In genomic region chr9:114161518-114161917, GRCh38 we compare ENCODE assay signal across 17 cellular contexts. TPM values are rescaled to one million over a fixed set of nuclear protein-coding genes. Genes with fewer than 3 reads are reported as not detected.
DNase-seq lines count a peak whose midpoint lies in the region; ATAC-seq and TF ChIP-seq lines count a peak whose summit lies in the region.
"Had no signal": no experiment of that assay in that cellular context is flagged by ENCODE, and none has a peak within 500 bp of the region (broad histone marks: within the 10 kb centered on the region; RNA-seq: fewer than 3 reads in every experiment).

No MANE protein-coding gene starts in this region.

- H2AFZ ChIP-seq in mesenchymal stem cell (ENCODE audit: low read depth, low read length) (no peak overlapping the region), smooth muscle cell (ENCODE audit: low read depth) (no peak overlapping the region)
- H2AFZ ChIP-seq: GM23338 had no signal

- no peak overlapping the region for H3K4me3 Mint-ChIP-seq in activated T-helper 17 cell treated with anti-CD3 and anti-CD28 coated beads, Interleukin-2, amount 50 U/mL, for 72 hours
- H3K4me3 Mint-ChIP-seq in nephron progenitor cell, result no peak overlapping the region
- H3K4me3 Mint-ChIP-seq: CD14-positive monocyte; CD4-positive, alpha-beta memory T cell; GM23338 had no signal

- H3K4me1 ChIP-seq in BLaER1 treated with 17β-estradiol and CSF1 and Interleukin-3, amounts not matched to agents 10 nM and 100 nM, result peaks cover 26 to 95% (median 87%) of the 10 kb centered on the region in 10 experiments
- H3K4me1 ChIP-seq in mesenchymal stem cell (ENCODE audit: control insufficient read depth, insufficient read depth, low read depth, low read length) (peaks cover 48% of the 10 kb centered on the region), smooth muscle cell (ENCODE audit: low read depth) (peaks cover 36% of the 10 kb centered on the region)
- H3K4me1 ChIP-seq: BE2C had no signal

- H3K4me3 ChIP-seq in BLaER1 treated with 17β-estradiol and CSF1 and Interleukin-3, amounts not matched to agents 10 nM and 100 nM, result no peak overlapping the region
- no peak overlapping the region for H3K4me3 ChIP-seq in mesenchymal stem cell (ENCODE audit: insufficient read depth in 1 of 2, low read depth in 1 of 2, low read length in 2 of 2)
- H3K4me3 ChIP-seq in smooth muscle cell, result no peak overlapping the region
- H3K4me3 ChIP-seq: GM23338 had no signal

- H4K91ac ChIP-seq in mesenchymal stem cell (ENCODE audit: low read length), result no peak overlapping the region

- H3K9me3 Mint-ChIP-seq in activated T-helper 17 cell treated with anti-CD3 and anti-CD28 coated beads, Interleukin-2, amount 50 U/mL, for 72 hours, result no peaks in the 10 kb centered on the region
- H3K9me3 Mint-ChIP-seq in nephron progenitor cell, result no peaks in the 10 kb centered on the region
- H3K9me3 Mint-ChIP-seq: CD4-positive, alpha-beta memory T cell; GM23338 had no signal

- H4K8ac ChIP-seq in mesenchymal stem cell (ENCODE audit: low read length), result peak overlapping the region; percentile 28

- H3K79me2 ChIP-seq in smooth muscle cell (ENCODE audit: low read depth), result peaks cover 76% of the 10 kb centered on the region

- peaks cover under 1% of the 10 kb centered on the region for H3K36me3 Mint-ChIP-seq in activated T-helper 17 cell treated with anti-CD3 and anti-CD28 coated beads, Interleukin-2, amount 50 U/mL, for 72 hours (ENCODE audit: low read depth)
- H3K36me3 Mint-ChIP-seq in nephron progenitor cell (ENCODE audit: low read depth), result peaks cover 5% of the 10 kb centered on the region
- H3K36me3 Mint-ChIP-seq: CD14-positive monocyte; CD4-positive, alpha-beta memory T cell had no signal

- peak overlapping the region in 10 of 11 experiments; percentile 17 to 97 (median 83); a peak in 19 of 22 replicates for H3K4me2 ChIP-seq in BLaER1 treated with 17β-estradiol and CSF1 and Interleukin-3, amounts not matched to agents 10 nM and 100 nM
- H3K4me2 ChIP-seq in mesenchymal stem cell (ENCODE audit: low read length, poor library complexity, severe bottlenecking) (no peak overlapping the region), smooth muscle cell (no peak overlapping the region)
- H3K4me2 ChIP-seq: GM23338 had no signal

- 77% methylated on average over 4 of the region's 4 CpGs for WGBS in mesenchymal stem cell
- WGBS in smooth muscle cell (ENCODE audit: low lambda C conversion rate), result 89% methylated on average over 4 of the region's 4 CpGs

- no peak overlapping the region for H3K14ac ChIP-seq in mesenchymal stem cell (ENCODE audit: low read length in 2 of 2)

- H3K23ac ChIP-seq in mesenchymal stem cell (ENCODE audit: low read length in 2 of 2), result no peak overlapping the region

- TF ChIP-seq CTCF in smooth muscle cell (IDR thresholded peaks at IDR 0.05; ENCODE audit: borderline replicate concordance, insufficient read depth, poor library complexity, severe bottlenecking), result no peak
- TF ChIP-seq CTCF in nephron progenitor cell (IDR thresholded peaks at IDR 0.05), result no peak

- peaks cover 14% of the 10 kb centered on the region for H3K79me1 ChIP-seq in mesenchymal stem cell (replicated peaks; ENCODE audit: low read length, poor library complexity, severe bottlenecking)

- peak overlapping the region; percentile 19 for H2BK120ac ChIP-seq in mesenchymal stem cell (ENCODE audit: low read depth, low read length)

- peaks cover 4% of the 10 kb centered on the region for H3F3A ChIP-seq in smooth muscle cell (ENCODE audit: low read depth)

- H4K20me1 ChIP-seq in BLaER1 treated with 17β-estradiol and CSF1 and Interleukin-3, amounts not matched to agents 10 nM and 100 nM, result peaks cover 4 to 100% (median 98%) of the 10 kb centered on the region in 11 experiments; a peak in 21 of 22 replicates
- H4K20me1 ChIP-seq in smooth muscle cell (ENCODE audit: low read depth), result peaks cover 79% of the 10 kb centered on the region

- no peak overlapping the region for H3K18ac ChIP-seq in mesenchymal stem cell (ENCODE audit: low read depth in 1 of 2, low read length in 2 of 2)

- H3K27me3 ChIP-seq in BLaER1 treated with 17β-estradiol and CSF1 and Interleukin-3, amounts not matched to agents 10 nM and 100 nM, result no peaks in the 10 kb centered on the region
- H3K27me3 ChIP-seq in mesenchymal stem cell (ENCODE audit: control insufficient read depth in 1 of 2, insufficient read depth in 1 of 2, low read length in 2 of 2) (peaks cover 0 to 3% of the 10 kb centered on the region in 2 experiments), smooth muscle cell (ENCODE audit: low read depth) (no peaks in the 10 kb centered on the region)

- peak overlapping the region in 4 of 11 experiments; percentile 16 to 42 (median 26); a peak in 4 of 22 replicates for H3K9ac ChIP-seq in BLaER1 treated with 17β-estradiol and CSF1 and Interleukin-3, amounts not matched to agents 10 nM and 100 nM
- H3K9ac ChIP-seq in mesenchymal stem cell (ENCODE audit: low read length) (no peak overlapping the region), smooth muscle cell (ENCODE audit: low read depth) (no peak overlapping the region)

- H3K4ac ChIP-seq in mesenchymal stem cell (ENCODE audit: low read depth in 1 of 2, low read length in 2 of 2), result peak overlapping the region in 1 of 2 experiments; percentile 9

- H2BK12ac ChIP-seq in mesenchymal stem cell (ENCODE audit: low read length in 2 of 2), result peak overlapping the region in 1 of 2 experiments; percentile 34

- peaks cover 7% of the 10 kb centered on the region for H3K4me1 Mint-ChIP-seq in activated T-helper 17 cell treated with anti-CD3 and anti-CD28 coated beads, Interleukin-2, amount 50 U/mL, for 72 hours
- peaks cover 73% of the 10 kb centered on the region for H3K4me1 Mint-ChIP-seq in nephron progenitor cell

- H2BK15ac ChIP-seq in mesenchymal stem cell (ENCODE audit: low read depth, poor library complexity, severe bottlenecking), result no peak overlapping the region

- H3K27ac ChIP-seq in BLaER1 treated with 17β-estradiol and CSF1 and Interleukin-3, amounts not matched to agents 10 nM and 100 nM, result peak overlapping the region in 2 of 11 experiments; percentile 28 to 33; a peak in 2 of 22 replicates
- H3K27ac ChIP-seq in mesenchymal stem cell (ENCODE audit: low read length, poor library complexity, severe bottlenecking), result no peak overlapping the region
- peak overlapping the region; percentile 57 for H3K27ac ChIP-seq in smooth muscle cell (ENCODE audit: low read depth)

- no peak overlapping the region for H2BK5ac ChIP-seq in mesenchymal stem cell (ENCODE audit: low read depth, low read length, poor library complexity, severe bottlenecking)

- peaks cover 0 to 5% (median 0%) of the 10 kb centered on the region in 11 experiments; a peak in 1 of 22 replicates for H3K9me3 ChIP-seq in BLaER1 treated with 17β-estradiol and CSF1 and Interleukin-3, amounts not matched to agents 10 nM and 100 nM (replicated peaks in 1 of 11)
- H3K9me3 ChIP-seq in mesenchymal stem cell (ENCODE audit: control insufficient read depth, low read length), result no peaks in the 10 kb centered on the region
- no peaks in the 10 kb centered on the region for H3K9me3 ChIP-seq in smooth muscle cell (replicated peaks; ENCODE audit: low read depth)
- H3K9me3 ChIP-seq: BE2C had no signal

- H3K27ac Mint-ChIP-seq in activated T-helper 17 cell treated with anti-CD3 and anti-CD28 coated beads, Interleukin-2, amount 50 U/mL, for 72 hours, result no peak overlapping the region
- H3K27ac Mint-ChIP-seq in nephron progenitor cell, result no peak overlapping the region
- H3K27ac Mint-ChIP-seq: CD14-positive monocyte; CD4-positive, alpha-beta memory T cell; GM23338 had no signal

- no peak for ATAC-seq in activated T-helper 17 cell treated with anti-CD3 and anti-CD28 coated beads, Interleukin-2, amount 50 U/mL, for 72 hours (replicated peaks)
- ATAC-seq in HG03378 (IDR thresholded peaks at IDR 0.05; ENCODE audit: unreplicated experiment) (no peak), HG02870 (IDR thresholded peaks at IDR 0.05; ENCODE audit: unreplicated experiment) (no peak)
- ATAC-seq: GM23338, HCT116 had no signal

- peak overlapping the region; percentile 37 for H2AK5ac ChIP-seq in mesenchymal stem cell (ENCODE audit: low read length, severe bottlenecking)

- peak; percentile 77 for DNase-seq in left kidney (ENCODE audit: low read depth, low spot score)
- DNase-seq in mesenchymal stem cell, result no peak
- no peak for DNase-seq in smooth muscle cell (lab: John Stamatoyannopoulos, UW; ENCODE audit: unreplicated experiment)
- no peak for DNase-seq in nephron progenitor cell
- DNase-seq: BE2C; CD4-positive, alpha-beta memory T cell; DMS153; DMS79; GDM1; H7 had no signal

- H3K27me3 Mint-ChIP-seq in activated T-helper 17 cell treated with anti-CD3 and anti-CD28 coated beads, Interleukin-2, amount 50 U/mL, for 72 hours, result peaks cover 4% of the 10 kb centered on the region
- H3K27me3 Mint-ChIP-seq in nephron progenitor cell (ENCODE audit: low read depth, poor library complexity), result peaks cover 11% of the 10 kb centered on the region

- peaks cover 0 to 57% (median 25%) of the 10 kb centered on the region in 11 experiments; a peak in 19 of 22 replicates for H3K36me3 ChIP-seq in BLaER1 treated with 17β-estradiol and CSF1 and Interleukin-3, amounts not matched to agents 10 nM and 100 nM
- H3K36me3 ChIP-seq in mesenchymal stem cell (ENCODE audit: control insufficient read depth in 1 of 2, insufficient read depth in 2 of 2, low read depth in 1 of 2, low read length in 2 of 2) (peaks cover 0 to 11% of the 10 kb centered on the region in 2 experiments), smooth muscle cell (ENCODE audit: low read depth) (no peaks in the 10 kb centered on the region)
- H3K36me3 ChIP-seq: BE2C had no signal

RNA-seq across cellular contexts. Expression of gene COL27A1, which starts 6.2 kb away (rescaled TPM):
- 13.9 TPM for polyA plus RNA-seq in mesenchymal stem cell (2013, experiment 1 of 2)
- polyA plus RNA-seq in mesenchymal stem cell (2013, experiment 2 of 2), result 12.5 TPM
- total RNA-seq in smooth muscle cell, result 18.1 and 20.7 TPM in 2 replicates
- polyA plus RNA-seq in smooth muscle cell, result 19.9 and 33.5 TPM in 2 replicates
- 10 to 100 TPM in 1 of 2 donors, 1 to 10 TPM in 1; 7.8 to 12.0 TPM for total RNA-seq in activated T-helper 17 cell treated with anti-CD3 and anti-CD28 coated beads, Interleukin-2, amount 50 U/mL, for 72 hours
- polyA plus RNA-seq: CD14-positive monocyte; CD4-positive, alpha-beta memory T cell had no signal

Comparison
In these comparisons a context has a peak if more than half of its experiments do, and no peak if none do; other contexts are left out.
1. H3K4me2 ChIP-seq: peak in BLaER1 treated with 17β-estradiol and CSF1 and Interleukin-3, amounts not matched to agents 10 nM and 100 nM (10 of 11); none in mesenchymal stem cell (single experiment) and smooth muscle cell (single experiment).